Comparison of ENCODE assay signal across 1 cellular context in the genomic region with DNA sequence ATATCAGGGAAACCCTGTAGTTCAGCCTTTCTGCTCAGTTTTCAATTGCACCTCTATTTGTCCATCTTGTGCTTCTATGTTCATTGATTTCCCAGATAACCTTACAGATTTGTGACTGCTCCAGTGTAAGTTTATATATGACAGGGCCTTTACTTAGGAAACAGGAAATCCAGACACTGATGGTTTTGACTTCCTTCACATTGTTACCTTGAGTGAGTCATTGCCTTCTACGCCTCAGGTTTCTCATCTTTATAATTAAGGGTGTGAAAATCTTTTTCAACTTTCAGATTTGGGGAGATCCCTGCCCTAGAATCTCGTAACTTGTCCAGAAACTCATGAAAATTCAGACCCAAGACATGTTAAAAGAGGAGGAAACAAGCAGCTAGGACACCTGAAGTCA.
TF ChIP-seq lines count a peak whose summit lies in the region.

No MANE protein-coding gene starts in this region.

TF ChIP-seq in endothelial cell of umbilical vein, 7 proteins besides CTCF, POLR2A, EP300 and RAD21:
- TF ChIP-seq POLR2AphosphoS5 (IDR thresholded peaks at IDR 0.05; ENCODE audit: insufficient read depth, low read depth, low read length) (no peak), MYC (IDR thresholded peaks at IDR 0.05; ENCODE audit: low read depth, low read length) (no peak), FOS (IDR thresholded peaks at IDR 0.05; ENCODE audit: borderline replicate concordance, insufficient read depth, low read length) (peak; percentile 45), JUN (IDR thresholded peaks at IDR 0.05; ENCODE audit: borderline replicate concordance, insufficient read depth, insufficient read length, low read depth) (peak; percentile 60), EZH2 (IDR thresholded peaks at IDR 0.05; ENCODE audit: borderline replicate concordance, low read depth, low read length, severe bottlenecking) (no peak), GATA2 (IDR thresholded peaks at IDR 0.05; ENCODE audit: insufficient read depth, insufficient read length, low read depth, low read length) (peak; percentile 64)
- TF ChIP-seq, protein P1, sequence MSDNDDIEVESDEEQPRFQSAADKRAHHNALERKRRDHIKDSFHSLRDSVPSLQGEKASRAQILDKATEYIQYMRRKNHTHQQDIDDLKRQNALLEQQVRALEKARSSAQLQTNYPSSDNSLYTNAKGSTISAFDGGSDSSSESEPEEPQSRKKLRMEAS (IDR thresholded peaks at IDR 0.05; ENCODE audit: insufficient read depth, insufficient read length): no peak
